ENCODE assay signal across 1 cellular context in the genomic region with DNA sequence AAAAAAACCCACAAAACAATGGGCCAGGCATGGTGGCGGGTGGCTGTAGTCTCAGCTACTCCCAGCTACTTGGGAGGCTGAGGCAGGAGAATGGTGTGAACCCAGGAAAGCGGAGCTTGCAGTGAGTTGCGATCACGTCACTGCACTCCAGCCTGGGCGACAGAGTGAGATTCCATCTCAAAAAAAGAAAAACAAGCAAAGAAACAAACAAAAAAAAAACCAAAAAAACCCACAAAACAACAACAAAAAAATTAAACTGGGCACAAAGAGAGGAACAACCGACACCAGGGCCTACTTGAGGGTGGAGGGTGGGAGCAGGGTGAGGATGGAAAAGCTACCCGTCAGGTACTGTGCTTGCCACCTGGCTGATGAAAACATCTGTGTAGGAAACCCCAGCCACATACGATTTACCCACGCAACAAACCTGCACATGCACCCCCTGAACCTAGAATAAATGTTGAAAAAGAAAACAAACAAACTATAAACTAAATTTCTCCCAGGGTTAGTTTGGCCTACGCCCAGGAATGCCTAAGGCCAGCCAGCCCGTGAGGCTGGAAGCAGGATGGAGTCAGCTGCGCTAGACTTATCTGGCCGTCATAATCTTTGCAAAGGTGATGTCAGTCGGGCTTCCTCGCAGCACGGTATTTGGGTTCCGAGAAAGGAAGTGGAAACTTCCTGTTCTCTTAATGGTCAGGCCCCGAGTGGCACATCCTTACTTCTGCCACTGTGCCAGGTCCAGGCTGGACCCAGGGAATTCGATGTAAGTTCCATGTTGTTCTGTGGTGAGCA.
TF ChIP-seq lines count a peak whose summit lies in the region.

No MANE protein-coding gene starts in this region.

TF ChIP-seq in endothelial cell of umbilical vein, 7 proteins besides CTCF, POLR2A, EP300 and RAD21:
- peak; percentile 87 for TF ChIP-seq GATA2 (IDR thresholded peaks at IDR 0.05; ENCODE audit: insufficient read depth, insufficient read length, low read depth, low read length)
- TF ChIP-seq FOS (IDR thresholded peaks at IDR 0.05; ENCODE audit: borderline replicate concordance, insufficient read depth, low read length), result peak; percentile 8
- TF ChIP-seq, protein P1, sequence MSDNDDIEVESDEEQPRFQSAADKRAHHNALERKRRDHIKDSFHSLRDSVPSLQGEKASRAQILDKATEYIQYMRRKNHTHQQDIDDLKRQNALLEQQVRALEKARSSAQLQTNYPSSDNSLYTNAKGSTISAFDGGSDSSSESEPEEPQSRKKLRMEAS (IDR thresholded peaks at IDR 0.05; ENCODE audit: insufficient read depth, insufficient read length), result no peak
- no peak for TF ChIP-seq MYC (IDR thresholded peaks at IDR 0.05; ENCODE audit: low read depth, low read length)
- peak; percentile 39 for TF ChIP-seq POLR2AphosphoS5 (IDR thresholded peaks at IDR 0.05; ENCODE audit: insufficient read depth, low read depth, low read length)
TF ChIP-seq in endothelial cell of umbilical vein: peak in this region for 3.
